In genomic region chrX:373641-374471, GRCh38 we compare ENCODE assay signal across 8 cellular contexts. TPM values are rescaled to one million over a fixed set of nuclear protein-coding genes. Genes with fewer than 3 reads are reported as not detected.
DNase-seq lines count a peak whose midpoint lies in the region; ATAC-seq and TF ChIP-seq lines count a peak whose summit lies in the region.

No MANE protein-coding gene starts in this region.

- H3K36me3 ChIP-seq in NT2/D1 (ENCODE audit: insufficient read depth, insufficient read length, low read length) (peaks cover 12% of the 10 kb centered on the region), thoracic aorta (no peaks in the 10 kb centered on the region)

- H3K4me3 ChIP-seq in AG04450 (ENCODE audit: low read depth, low read length) (peak overlapping the region; percentile 55), NT2/D1 (ENCODE audit: insufficient read length, low read depth) (peak overlapping the region; percentile 63), thoracic aorta (peak overlapping the region; percentile 65)

- no peak for DNase-seq in AG04450 (ENCODE audit: low read depth, low spot score)
- DNase-seq in NT2/D1 (ENCODE audit: low read depth, low spot score) = no peak
- no peak for DNase-seq in chondrocyte (ENCODE audit: low spot score)
- peak in 1 of 2 donors; percentile 25 for DNase-seq in memory B cell (ENCODE audit: low spot score in 2 of 2)
- no peak for DNase-seq in thoracic aorta (ENCODE audit: low spot score)
- DNase-seq in superior temporal gyrus (ENCODE audit: extremely low spot score) = no peak
- DNase-seq in cerebellum (ENCODE audit: low spot score) = no peak

- H3K4me1 Mint-ChIP-seq in chondrocyte (ENCODE audit: low read depth) (peaks cover 25% of the 10 kb centered on the region), memory B cell (peaks cover 20% of the 10 kb centered on the region)

- no peaks in the 10 kb centered on the region for H3K27me3 Mint-ChIP-seq in chondrocyte (ENCODE audit: low read depth)
- peaks cover 31% of the 10 kb centered on the region for H3K27me3 Mint-ChIP-seq in memory B cell

- CTCF ChIA-PET in AG04450 (lab: Charles Lee) = no interaction called here

- H3K9me3 ChIP-seq in AG04450 (ENCODE audit: control insufficient read depth, insufficient read depth, low read length) (no peaks in the 10 kb centered on the region; the same call in 1 of the 2 replicates), NT2/D1 (ENCODE audit: insufficient read depth, low read length) (no peaks in the 10 kb centered on the region), thoracic aorta (no peaks in the 10 kb centered on the region)

- no peaks in the 10 kb centered on the region for H3K36me3 Mint-ChIP-seq in chondrocyte (ENCODE audit: low read depth)
- peaks cover 6% of the 10 kb centered on the region for H3K36me3 Mint-ChIP-seq in memory B cell

- no peaks in the 10 kb centered on the region for H3K9me3 Mint-ChIP-seq in chondrocyte (ENCODE audit: low read depth)
- no peaks in the 10 kb centered on the region for H3K9me3 Mint-ChIP-seq in memory B cell

- H3K27ac ChIP-seq in AG04450 (ENCODE audit: low read depth, low read length) = no peak overlapping the region
- no peak overlapping the region for H3K27ac ChIP-seq in thoracic aorta

- H3K4me1 ChIP-seq in NT2/D1 (ENCODE audit: insufficient read depth, insufficient read length) (peaks cover 29% of the 10 kb centered on the region), thoracic aorta (ENCODE audit: control insufficient read depth in 1 of 2, low read depth in 2 of 2) (peaks cover 11 to 13% of the 10 kb centered on the region in 2 donors)

- ATAC-seq in memory B cell (ENCODE audit: low read depth) (peak; percentile 74), thoracic aorta (ENCODE audit: insufficient number of reproducible peaks, low FRiP score, low read depth) (no peak), HG03460 (IDR thresholded peaks at IDR 0.05; ENCODE audit: unreplicated experiment) (no peak)

- H3K27me3 ChIP-seq in AG04450 (ENCODE audit: control insufficient read depth, insufficient read depth, low read length) (peaks cover 12% of the 10 kb centered on the region), NT2/D1 (ENCODE audit: insufficient read depth, insufficient read length) (peaks cover 38% of the 10 kb centered on the region), thoracic aorta (replicated peaks; ENCODE audit: insufficient read depth) (no peaks in the 10 kb centered on the region)

- TF ChIP-seq CTCF in AG04450 (IDR thresholded peaks at IDR 0.05; ENCODE audit: low read depth, low read length) (no peak), chondrocyte (IDR thresholded peaks at IDR 0.05) (no peak), thoracic aorta (IDR thresholded peaks at IDR 0.05) (no peak)

- POLR2A ChIA-PET in AG04450 (lab: Yijun Ruan, JAX) = no interaction called here

- peak overlapping the region; percentile 86 for H3K9ac ChIP-seq in NT2/D1 (ENCODE audit: insufficient read length, low read depth)

- H3K4me3 Mint-ChIP-seq in chondrocyte (ENCODE audit: unreplicated experiment) = peak overlapping the region; percentile 73
- H3K4me3 Mint-ChIP-seq in memory B cell = peak overlapping the region; percentile 71

- peak overlapping the region; percentile 51 for H3K27ac Mint-ChIP-seq in chondrocyte (ENCODE audit: unreplicated experiment)
- no peak overlapping the region for H3K27ac Mint-ChIP-seq in memory B cell

RNA-seq across cellular contexts. Expression of gene PPP2R3B, which starts 12.9 kb away (rescaled TPM):
- polyA plus RNA-seq in AG04450 (2011; rRNA removed) = 4.8 and 5.5 TPM in 2 replicates
- polyA minus RNA-seq in AG04450 (2011; rRNA and poly(A)+ RNA removed) = 10.0 and 14.6 TPM in 2 replicates
- total RNA-seq in chondrocyte = 27.1 to 30.5 TPM (median 30.0 TPM) in 3 replicates
- 10 to 100 TPM in 1 of 2 donors, 1 to 10 TPM in 1; 6.8 to 14.5 TPM for total RNA-seq in thoracic aorta
- 13.6 TPM for total RNA-seq in cerebellum

RNA-seq across cellular contexts. Expression of gene GTPBP6, which starts 55.3 kb away (rescaled TPM):
- polyA plus RNA-seq in AG04450 (2011; rRNA removed) = 15.5 and 20.4 TPM in 2 replicates
- 6.5 and 9.2 TPM in 2 replicates for polyA minus RNA-seq in AG04450 (2011; rRNA and poly(A)+ RNA removed)
- 37.6 to 42.2 TPM (median 42.0 TPM) in 3 replicates for total RNA-seq in chondrocyte
- 10 to 100 TPM; 32.6 to 33.5 TPM for total RNA-seq in thoracic aorta
- total RNA-seq in cerebellum = 11.6 TPM
